Comparison of ENCODE assay signal across 12 cellular contexts in genomic region chr2:62794791-62795190, GRCh38.
DNase-seq lines count a peak whose midpoint lies in the region; ATAC-seq, FAIRE-seq and TF ChIP-seq lines count a peak whose summit lies in the region.
"Had no signal": no experiment of that assay in that cellular context is flagged by ENCODE, and none has a peak within 500 bp of the region (broad histone marks: within the 10 kb centered on the region; RNA-seq: fewer than 3 reads in every experiment).

No MANE protein-coding gene starts in this region.

- no peak overlapping the region for H3K23ac ChIP-seq in trophoblast cell (ENCODE audit: low read length)

- CTCF ChIA-PET in HCT116 (lab: Charles Lee) = no interaction called here

- H3K4me2 ChIP-seq in HCT116 (ENCODE audit: low read length) = peak overlapping the region; percentile 34; the same call in 1 of the 2 replicates
- H3K4me2 ChIP-seq in trophoblast cell (ENCODE audit: low read length) = no peak overlapping the region

- no peak overlapping the region for H3K4me3 Mint-ChIP-seq in T-helper 2 cell treated with Interferon-gamma antibody and Interleukin-4, amounts not matched to agents 5 μg/mL and 100 μg/mL, for 36 hours

- no peak for TF ChIP-seq CTCF in HCT116 (IDR thresholded peaks at IDR 0.05 in 2 of 3, conservative IDR thresholded peaks at IDR 0.05 in 1 of 3; ENCODE audit: borderline replicate concordance in 1 of 3, insufficient read depth in 1 of 3, low read depth in 2 of 3, low read length in 2 of 3)
- TF ChIP-seq CTCF in pancreas (IDR thresholded peaks at IDR 0.05) = no peak

- H3K4me1 ChIP-seq in HCT116 (ENCODE audit: control insufficient read depth in 1 of 2, insufficient read depth in 2 of 2, low read length in 2 of 2) (peaks cover 25 to 51% of the 10 kb centered on the region in 2 experiments), pancreas (peaks cover 34 to 54% (median 49%) of the 10 kb centered on the region in 3 donors), trophoblast cell (ENCODE audit: control insufficient read depth in 1 of 2, insufficient read depth in 2 of 2, low read length in 2 of 2) (no peaks in the 10 kb centered on the region)

- no peak overlapping the region for H3K14ac ChIP-seq in trophoblast cell (ENCODE audit: low read length)

- no peak overlapping the region for H2BK5ac ChIP-seq in trophoblast cell (ENCODE audit: low read depth, low read length, poor library complexity)

- H3K9me3 ChIP-seq in HCT116 (ENCODE audit: control insufficient read depth in 1 of 2, insufficient read depth in 1 of 2, low read depth in 1 of 2, low read length in 2 of 2) (no peaks in the 10 kb centered on the region), pancreas (no peaks in the 10 kb centered on the region), trophoblast cell (ENCODE audit: insufficient read depth, low read depth, low read length) (no peaks in the 10 kb centered on the region)
- H3K9me3 ChIP-seq: lower lobe of right lung had no signal

- TF ChIP-seq POLR2A in HCT116 (IDR thresholded peaks at IDR 0.05; ENCODE audit: borderline replicate concordance, extremely low read depth, insufficient read depth, insufficient read length) = no peak

- no peak overlapping the region for H2BK12ac ChIP-seq in trophoblast cell (ENCODE audit: low read length)

- no peak overlapping the region for H3K18ac ChIP-seq in trophoblast cell (ENCODE audit: low read length)

- BruUV-seq in HCT116 (replicated peaks; lab: Mats Ljungman, UMichigan) = no TSS peak

- H3K79me2 ChIP-seq in HCT116 (ENCODE audit: insufficient read depth, low read length) (peaks cover 93% of the 10 kb centered on the region), trophoblast cell (ENCODE audit: control insufficient read depth, insufficient read depth, low read length, poor library complexity) (no peaks in the 10 kb centered on the region)

- DNase-seq in HCT116 (ENCODE audit: low read depth, low spot score) (no peak), NCI-H446 (lab: John Stamatoyannopoulos, UW) (peak; percentile 43 to 62), dermis microvascular lymphatic vessel endothelial cell (ENCODE audit: low read depth in 2 of 2) (peak; percentile 22 to 66), pancreas (no peak), trophoblast cell (no peak)
- no peak for DNase-seq in T-helper 2 cell treated with Interferon-gamma antibody and Interleukin-4, amounts not matched to agents 5 μg/mL and 100 μg/mL, for 36 hours (ENCODE audit: low spot score)
- DNase-seq: central memory CD4-positive, alpha-beta T cell; GF-D8; lower lobe of right lung had no signal

- H3K9me3 Mint-ChIP-seq in T-helper 2 cell treated with Interferon-gamma antibody and Interleukin-4, amounts not matched to agents 5 μg/mL and 100 μg/mL, for 36 hours = no peaks in the 10 kb centered on the region

- no peak overlapping the region for H4K12ac ChIP-seq in trophoblast cell (ENCODE audit: low read depth, low read length)

- RAD21 ChIA-PET in HCT116 (lab: Charles Lee; ENCODE audit: low non-redundant PET in 1 of 2, low total read pairs in 2 of 2, uncharacterized antibody in 2 of 2, unreplicated experiment in 2 of 2) = no interaction called here

- H2AK5ac ChIP-seq in trophoblast cell (ENCODE audit: low read length) = no peak overlapping the region

- no peak for ATAC-seq in HCT116
- ATAC-seq in pancreas = peak; percentile 84 to 91 (median 88)
- no peak for ATAC-seq in GM18861 (IDR thresholded peaks at IDR 0.05; ENCODE audit: unreplicated experiment)
- no peak for ATAC-seq in HG02798 (IDR thresholded peaks at IDR 0.05; ENCODE audit: poor library complexity, unreplicated experiment)
- ATAC-seq: SK-N-SH treated with all-trans-retinoic acid at 6 μM for 48 hours had no signal

- no peaks in the 10 kb centered on the region for H3K27me3 Mint-ChIP-seq in T-helper 2 cell treated with Interferon-gamma antibody and Interleukin-4, amounts not matched to agents 5 μg/mL and 100 μg/mL, for 36 hours (ENCODE audit: low read depth)

- no peak overlapping the region for H3K27ac Mint-ChIP-seq in T-helper 2 cell treated with Interferon-gamma antibody and Interleukin-4, amounts not matched to agents 5 μg/mL and 100 μg/mL, for 36 hours

- H3K9ac ChIP-seq in HCT116 (ENCODE audit: low read length) (no peak overlapping the region), trophoblast cell (ENCODE audit: low read length) (no peak overlapping the region)

- H3K4ac ChIP-seq in trophoblast cell (ENCODE audit: low read depth, low read length) = no peak overlapping the region

- H4K91ac ChIP-seq in trophoblast cell (ENCODE audit: low read depth, low read length) = no peak overlapping the region

- H3K4me1 Mint-ChIP-seq in T-helper 2 cell treated with Interferon-gamma antibody and Interleukin-4, amounts not matched to agents 5 μg/mL and 100 μg/mL, for 36 hours (ENCODE audit: low read depth) = peaks cover 2% of the 10 kb centered on the region

- no peak overlapping the region for H2BK120ac ChIP-seq in trophoblast cell (ENCODE audit: insufficient read depth, low read length, poor library complexity)

- no peaks in the 10 kb centered on the region for H3K36me3 Mint-ChIP-seq in T-helper 2 cell treated with Interferon-gamma antibody and Interleukin-4, amounts not matched to agents 5 μg/mL and 100 μg/mL, for 36 hours (ENCODE audit: low read depth)

- H3K4me3 ChIP-seq in HCT116 (replicated peaks in 1 of 2; ENCODE audit: low read depth in 1 of 2, low read length in 2 of 2) (no peak overlapping the region), pancreas (no peak overlapping the region), trophoblast cell (ENCODE audit: low read depth, low read length) (no peak overlapping the region)
- H3K4me3 ChIP-seq: lower lobe of right lung had no signal

- no peaks in the 10 kb centered on the region for H3K79me1 ChIP-seq in trophoblast cell (ENCODE audit: low read length)

- peaks cover 4% of the 10 kb centered on the region; the same call in 1 of the 2 replicates for H4K20me1 ChIP-seq in HCT116 (ENCODE audit: insufficient read depth)

- H2AFZ ChIP-seq in HCT116 (ENCODE audit: low read depth, low read length, poor library complexity, severe bottlenecking) (no peak overlapping the region), trophoblast cell (ENCODE audit: insufficient read depth, low read length, poor library complexity) (no peak overlapping the region)

- peak; percentile 95 for FAIRE-seq in pancreas (lab: Jason Lieb, UNC)

- peak overlapping the region; percentile 32; the same call in 1 of the 2 replicates for H3K27ac ChIP-seq in HCT116 (ENCODE audit: low read depth, low read length)
- peak overlapping the region in 1 of 4 donors; percentile 2 for H3K27ac ChIP-seq in pancreas
- H3K27ac ChIP-seq in trophoblast cell (ENCODE audit: low read depth, low read length) = no peak overlapping the region
- H3K27ac ChIP-seq: lower lobe of right lung had no signal

- H3K36me3 ChIP-seq in HCT116 (ENCODE audit: control insufficient read depth in 1 of 2, insufficient read depth in 2 of 2, low read length in 2 of 2) (no peaks in the 10 kb centered on the region), pancreas (no peaks in the 10 kb centered on the region), trophoblast cell (ENCODE audit: control insufficient read depth in 1 of 2, insufficient read depth in 2 of 2, low read length in 2 of 2) (no peaks in the 10 kb centered on the region)
- H3K36me3 ChIP-seq: lower lobe of right lung had no signal

- 4 to 6% methylated on average over 2 of the region's 2 CpGs for WGBS in pancreas, 2 donors
- no CpG with 5 or more reads among the region's 2 CpGs for WGBS in trophoblast cell (ENCODE audit: extremely low coverage, insufficient coverage, insufficient read length)

- no peak overlapping the region for H4K8ac ChIP-seq in trophoblast cell (ENCODE audit: low read depth, low read length)

- TF ChIP-seq RAD21 in HCT116 (IDR thresholded peaks at IDR 0.05; ENCODE audit: low read depth) = no peak

- POLR2A ChIA-PET in HCT116 (lab: Charles Lee) = no interaction called here

- H3K27me3 ChIP-seq in HCT116 (ENCODE audit: insufficient read depth, low read length) = no peaks in the 10 kb centered on the region
- H3K27me3 ChIP-seq in pancreas = no peaks in the 10 kb centered on the region
- H3K27me3 ChIP-seq in trophoblast cell (ENCODE audit: insufficient read depth, low read length) = no peaks in the 10 kb centered on the region

- H3K9me2 ChIP-seq in HCT116 (ENCODE audit: insufficient read depth) = no peaks in the 10 kb centered on the region

- intact Hi-C loops in HCT116 (cut with micrococcal nuclease) (no loop called here), pancreas (cut with DNase I) (no loop called here)

TF ChIP-seq in HCT116, 20 proteins besides CTCF, POLR2A, EP300 and RAD21:
- TF ChIP-seq CEBPB (IDR thresholded peaks at IDR 0.05; ENCODE audit: low read depth) (no peak), FOSL1 (IDR thresholded peaks at IDR 0.05; ENCODE audit: low read depth) (peak; percentile 24; the same call in 1 of the 2 replicates)

Comparison
In these comparisons a context has a peak if more than half of its experiments do, and no peak if none do; other contexts are left out.
1. ATAC-seq: peak in pancreas (4 of 4); none in HCT116 (single experiment), GM18861 (single experiment) and HG02798 (single experiment).
2. DNase-seq: peak in NCI-H446 (2 of 2) and dermis microvascular lymphatic vessel endothelial cell (2 of 2); none in HCT116 (single experiment), pancreas (0 of 6), T-helper 2 cell treated with Interferon-gamma antibody and Interleukin-4, amounts not matched to agents 5 μg/mL and 100 μg/mL, for 36 hours (single experiment) and trophoblast cell (0 of 2).